ENCODE assay signal across 22 cellular contexts in the genomic region with DNA sequence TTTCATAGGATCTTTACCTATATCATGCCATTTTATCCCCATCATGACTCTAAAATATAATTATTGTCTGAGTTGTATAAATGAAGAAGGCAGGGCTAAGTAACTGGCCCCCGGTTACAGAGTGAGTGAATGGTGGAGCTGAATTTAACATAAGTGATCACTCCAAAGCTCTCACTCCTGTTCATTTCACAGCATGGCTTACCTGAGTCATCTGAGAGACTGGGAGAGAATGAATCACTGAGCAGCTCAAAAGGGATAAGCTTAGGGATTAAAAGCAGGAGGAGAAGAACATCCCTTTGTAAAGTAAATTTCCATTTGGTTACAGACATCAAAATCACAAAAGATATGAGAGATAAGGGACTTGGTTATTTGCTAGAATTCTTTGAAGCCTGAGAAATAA.
A peak's percentile ranks its signal among the peaks of the same experiment; 100 is the strongest.
DNase-seq lines count a peak whose midpoint lies in the region; ATAC-seq and TF ChIP-seq lines count a peak whose summit lies in the region.
"Had no signal": no experiment of that assay in that cellular context is flagged by ENCODE, and none has a peak within 500 bp of the region (broad histone marks: within the 10 kb centered on the region; RNA-seq: fewer than 3 reads in every experiment).

No MANE protein-coding gene starts in this region.

- H3K27me3 ChIP-seq in mammary epithelial cell (ENCODE audit: insufficient read depth, low read length), result no peaks in the 10 kb centered on the region
- H3K27me3 ChIP-seq: gastroesophageal sphincter, tibial nerve had no signal

- H3K27me3 Mint-ChIP-seq in T-helper 2 cell treated with Interferon-gamma antibody and Interleukin-4, amounts not matched to agents 5 μg/mL and 100 μg/mL, for 36 hours (ENCODE audit: low read depth), result no peaks in the 10 kb centered on the region
- H3K27me3 Mint-ChIP-seq: CD4-positive, CD25-positive, alpha-beta regulatory T cell; naive B cell; progenitor cell of endocrine pancreas had no signal

- no peak overlapping the region for H2AFZ ChIP-seq in mammary epithelial cell (ENCODE audit: low read depth, low read length)

- no peaks in the 10 kb centered on the region for H4K20me1 ChIP-seq in mammary epithelial cell (ENCODE audit: insufficient read depth, low read length)

- no TSS peak for BruUV-seq in mammary epithelial cell (replicated peaks; lab: Mats Ljungman, UMichigan)

- H3K27ac ChIP-seq in mammary epithelial cell (ENCODE audit: insufficient read depth, low read depth, low read length), result no peak overlapping the region
- H3K27ac ChIP-seq: gastroesophageal sphincter, SK-N-MC, tibial nerve had no signal

- no peak overlapping the region for H3K4me3 ChIP-seq in mammary epithelial cell (replicated peaks in 1 of 3; ENCODE audit: insufficient read depth in 1 of 3, low read depth in 2 of 3, low read length in 3 of 3)
- H3K4me3 ChIP-seq: gastroesophageal sphincter, SK-N-MC, tibial nerve had no signal

- H3K36me3 Mint-ChIP-seq in T-helper 2 cell treated with Interferon-gamma antibody and Interleukin-4, amounts not matched to agents 5 μg/mL and 100 μg/mL, for 36 hours (ENCODE audit: low read depth), result no peaks in the 10 kb centered on the region
- H3K36me3 Mint-ChIP-seq: CD4-positive, CD25-positive, alpha-beta regulatory T cell; naive B cell; stimulated activated effector memory CD8-positive, alpha-beta T cell treated with anti-CD3 and anti-CD28 coated beads, Interleukin-12 subunit alpha, Interleukin-12 subunit beta, amount 100 ng/mL, for 72 hours had no signal

- WGBS in mammary epithelial cell (ENCODE audit: low coverage, missing lambda C conversion rate), result 0% methylated on average over 1 of the region's 1 CpG

- DNase-seq in AG20443 (ENCODE audit: low spot score) (peak; percentile 8), LHCN-M2 (ENCODE audit: low read depth) (peak; percentile 3), mammary epithelial cell (peak; percentile 58), iPS-NIHi7 (ENCODE audit: extremely low spot score) (peak; percentile 35)
- no peak for DNase-seq in activated effector memory CD4-positive, alpha-beta T cell treated with Interleukin-2 at 50 U/mL for 16 hours
- DNase-seq in T-helper 2 cell treated with Interferon-gamma antibody and Interleukin-4, amounts not matched to agents 5 μg/mL and 100 μg/mL, for 36 hours (ENCODE audit: low spot score), result no peak
- DNase-seq: ACHN; activated CD4-positive, alpha-beta T cell treated with anti-CD3 and anti-CD28 coated beads for 48 hours; CD4-positive, CD25-positive, alpha-beta regulatory T cell; naive B cell; NCI-H1694 treated with DMSO at 0.1 percent for 48 hours; NCI-H446 treated with DMSO at 0.1 percent for 48 hours; OCI-M1; T1000 had no signal

- TF ChIP-seq CTCF in mammary epithelial cell (conservative IDR thresholded peaks at IDR 0.05 in 1 of 2, IDR thresholded peaks at IDR 0.05 in 1 of 2; ENCODE audit: extremely low read depth in 1 of 2, insufficient read depth in 1 of 2, low read depth in 1 of 2, low read length in 2 of 2), result no peak

- no peaks in the 10 kb centered on the region for H3K79me2 ChIP-seq in mammary epithelial cell (ENCODE audit: insufficient read depth, low read length)

- no peaks in the 10 kb centered on the region for H3K36me3 ChIP-seq in mammary epithelial cell (ENCODE audit: insufficient read depth, low read length)
- H3K36me3 ChIP-seq: gastroesophageal sphincter, tibial nerve had no signal

- no peak overlapping the region for H3K27ac Mint-ChIP-seq in T-helper 2 cell treated with Interferon-gamma antibody and Interleukin-4, amounts not matched to agents 5 μg/mL and 100 μg/mL, for 36 hours
- H3K27ac Mint-ChIP-seq: CD4-positive, CD25-positive, alpha-beta regulatory T cell; progenitor cell of endocrine pancreas; stimulated activated effector memory CD8-positive, alpha-beta T cell treated with anti-CD3 and anti-CD28 coated beads, Interleukin-12 subunit alpha, Interleukin-12 subunit beta, amount 100 ng/mL, for 72 hours had no signal

- intact Hi-C loops in mammary epithelial cell (cut with micrococcal nuclease), result no loop called here

- no peaks in the 10 kb centered on the region for H3K4me1 ChIP-seq in mammary epithelial cell (ENCODE audit: insufficient read depth, low read length)
- H3K4me1 ChIP-seq: gastroesophageal sphincter, tibial nerve had no signal

- H3K9me3 Mint-ChIP-seq in T-helper 2 cell treated with Interferon-gamma antibody and Interleukin-4, amounts not matched to agents 5 μg/mL and 100 μg/mL, for 36 hours, result no peaks in the 10 kb centered on the region
- H3K9me3 Mint-ChIP-seq: stimulated activated effector memory CD8-positive, alpha-beta T cell treated with anti-CD3 and anti-CD28 coated beads, Interleukin-12 subunit alpha, Interleukin-12 subunit beta, amount 100 ng/mL, for 72 hours had no signal

- no peaks in the 10 kb centered on the region for H3K9me3 ChIP-seq in mammary epithelial cell (replicated peaks; ENCODE audit: insufficient read depth, low read length)
- H3K9me3 ChIP-seq: gastroesophageal sphincter, tibial nerve had no signal

- no peaks in the 10 kb centered on the region for H3K4me1 Mint-ChIP-seq in T-helper 2 cell treated with Interferon-gamma antibody and Interleukin-4, amounts not matched to agents 5 μg/mL and 100 μg/mL, for 36 hours (ENCODE audit: low read depth)
- H3K4me1 Mint-ChIP-seq: naive B cell; stimulated activated effector memory CD8-positive, alpha-beta T cell treated with anti-CD3 and anti-CD28 coated beads, Interleukin-12 subunit alpha, Interleukin-12 subunit beta, amount 100 ng/mL, for 72 hours had no signal

- in situ Hi-C loops in mammary epithelial cell (cut with MboI; ENCODE audit: low sequenced_read_pairs in 2 of 2), result no loop called here

- CTCF ChIA-PET in mammary epithelial cell (lab: Charles Lee; ENCODE audit: low non-redundant PET), result no interaction called here

- no peak overlapping the region for H3K4me2 ChIP-seq in mammary epithelial cell (ENCODE audit: insufficient read depth, low read depth, low read length)

- no peak overlapping the region for H3K9ac ChIP-seq in mammary epithelial cell (ENCODE audit: insufficient read depth, low read length)

- H3K4me3 Mint-ChIP-seq in T-helper 2 cell treated with Interferon-gamma antibody and Interleukin-4, amounts not matched to agents 5 μg/mL and 100 μg/mL, for 36 hours, result no peak overlapping the region
- H3K4me3 Mint-ChIP-seq: CD4-positive, CD25-positive, alpha-beta regulatory T cell; naive B cell; stimulated activated effector memory CD8-positive, alpha-beta T cell treated with anti-CD3 and anti-CD28 coated beads, Interleukin-12 subunit alpha, Interleukin-12 subunit beta, amount 100 ng/mL, for 72 hours had no signal

- dilution Hi-C loops in mammary epithelial cell (cut with HindIII; ENCODE audit: low sequenced_read_pairs), result no loop called here

- no peak for ATAC-seq in HG03039 (IDR thresholded peaks at IDR 0.05; ENCODE audit: unreplicated experiment)
- no peak for ATAC-seq in HG02870 (IDR thresholded peaks at IDR 0.05; ENCODE audit: unreplicated experiment)
- ATAC-seq: gastroesophageal sphincter; HepG2; stimulated activated effector memory CD8-positive, alpha-beta T cell treated with anti-CD3 and anti-CD28 coated beads, Interleukin-12 subunit alpha, Interleukin-12 subunit beta, amount 100 ng/mL, for 72 hours had no signal

Comparison
In these comparisons a context has a peak if more than half of its experiments do, and no peak if none do; other contexts are left out.
1. DNase-seq: peak in AG20443 (single experiment), LHCN-M2 (single experiment), mammary epithelial cell (single experiment) and iPS-NIHi7 (single experiment); none in activated effector memory CD4-positive, alpha-beta T cell treated with Interleukin-2 at 50 U/mL for 16 hours (single experiment) and T-helper 2 cell treated with Interferon-gamma antibody and Interleukin-4, amounts not matched to agents 5 μg/mL and 100 μg/mL, for 36 hours (single experiment).